8 cellular contexts compared by ENCODE assay signal in genomic region chr10:29409241-29410051, GRCh38.
A peak's percentile ranks its signal among the peaks of the same experiment; 100 is the strongest.
DNase-seq lines count a peak whose midpoint lies in the region; TF ChIP-seq lines count a peak whose summit lies in the region.

No MANE protein-coding gene starts in this region.

- peak overlapping the region; percentile 91 for H3K4me3 ChIP-seq in GM08714 (ENCODE audit: low read length)
- H3K4me3 ChIP-seq in H7 (ENCODE audit: insufficient read depth, low read depth, low read length), result no peak overlapping the region
- H3K4me3 ChIP-seq in Loucy (ENCODE audit: low read length, poor library complexity, severe bottlenecking), result peak overlapping the region; percentile 76
- peak overlapping the region; percentile 59 for H3K4me3 ChIP-seq in iPS-20b (ENCODE audit: low read length)

- H3K4me1 Mint-ChIP-seq in T-helper 1 cell treated with Interleukin-12 subunit alpha and Interleukin-12 subunit beta and Interleukin-4 antibody, amounts not matched to agents 30 μg/mL and 1 μg/mL, for 36 hours (ENCODE audit: low read depth), result peaks cover 22% of the 10 kb centered on the region
- peaks cover 8% of the 10 kb centered on the region for H3K4me1 Mint-ChIP-seq in brain

- peak overlapping the region; percentile 98 for H3K4me3 Mint-ChIP-seq in T-helper 1 cell treated with Interleukin-12 subunit alpha and Interleukin-12 subunit beta and Interleukin-4 antibody, amounts not matched to agents 30 μg/mL and 1 μg/mL, for 36 hours
- peak overlapping the region; percentile 84 to 88 (median 86) for H3K4me3 Mint-ChIP-seq in brain

- H4K20me1 ChIP-seq in Loucy (ENCODE audit: insufficient read depth, low read length, poor library complexity, severe bottlenecking), result peaks cover 19% of the 10 kb centered on the region

- peaks cover 7% of the 10 kb centered on the region for H3K36me3 Mint-ChIP-seq in T-helper 1 cell treated with Interleukin-12 subunit alpha and Interleukin-12 subunit beta and Interleukin-4 antibody, amounts not matched to agents 30 μg/mL and 1 μg/mL, for 36 hours (ENCODE audit: low read depth)
- no peaks in the 10 kb centered on the region for H3K36me3 Mint-ChIP-seq in brain

- peaks cover 47% of the 10 kb centered on the region for H3K79me2 ChIP-seq in Loucy (ENCODE audit: insufficient read depth, low read length)

- H3K36me3 ChIP-seq in H7 (replicated peaks; ENCODE audit: control insufficient read depth, insufficient read depth, low read length) (no peaks in the 10 kb centered on the region), Loucy (ENCODE audit: insufficient read depth, low read length) (no peaks in the 10 kb centered on the region), iPS-20b (ENCODE audit: insufficient read depth, low read depth, low read length) (no peaks in the 10 kb centered on the region)

- peak overlapping the region; percentile 94 for H2AFZ ChIP-seq in Loucy (ENCODE audit: low read length)

- H3K27ac ChIP-seq in iPS-20b (ENCODE audit: low read length), result no peak overlapping the region

- 0 out of 2 replicates have a peak, but pooled peaks cover 1% of the 10 kb centered on the region for H3K9me3 ChIP-seq in Loucy (ENCODE audit: insufficient read depth, low read depth, low read length)
- H3K9me3 ChIP-seq in iPS-20b (ENCODE audit: insufficient read depth, low read depth, low read length), result peaks cover 43% of the 10 kb centered on the region

- DNase-seq in H7, result peak; percentile 10
- peak; percentile 53 for DNase-seq in stimulated activated CD4-positive, alpha-beta T cell treated with anti-CD3 and anti-CD28 coated beads, Interleukin-12 subunit alpha, Interleukin-12 subunit beta, amount 100 ng/mL, for 4 hours
- no peak for DNase-seq in DMS153 (lab: John Stamatoyannopoulos, UW)

- peak overlapping the region; percentile 81 for H3K4me2 ChIP-seq in Loucy (ENCODE audit: low read depth, low read length, poor library complexity, severe bottlenecking)

- peak overlapping the region; percentile 84 for H3K9ac ChIP-seq in Loucy (ENCODE audit: low read depth, low read length, poor library complexity, severe bottlenecking)
- no peak overlapping the region for H3K9ac ChIP-seq in iPS-20b (ENCODE audit: low read depth, low read length)

- H3K27me3 ChIP-seq in H7 (ENCODE audit: control insufficient read depth, insufficient read depth, low read length) (no peaks in the 10 kb centered on the region), Loucy (ENCODE audit: insufficient read depth, low read length, poor library complexity, severe bottlenecking) (no peaks in the 10 kb centered on the region), iPS-20b (ENCODE audit: insufficient read depth, low read length) (no peaks in the 10 kb centered on the region)

- H3K27ac Mint-ChIP-seq in T-helper 1 cell treated with Interleukin-12 subunit alpha and Interleukin-12 subunit beta and Interleukin-4 antibody, amounts not matched to agents 30 μg/mL and 1 μg/mL, for 36 hours, result peak overlapping the region; percentile 91
- H3K27ac Mint-ChIP-seq in brain, result peak overlapping the region; percentile 45 to 88 (median 76)

- TF ChIP-seq CTCF in Loucy (conservative IDR thresholded peaks at IDR 0.05; ENCODE audit: low read length) (no peak), brain (conservative IDR thresholded peaks at IDR 0.05) (no peak)

- no peaks in the 10 kb centered on the region for H3K27me3 Mint-ChIP-seq in T-helper 1 cell treated with Interleukin-12 subunit alpha and Interleukin-12 subunit beta and Interleukin-4 antibody, amounts not matched to agents 30 μg/mL and 1 μg/mL, for 36 hours (ENCODE audit: low read depth)
- peaks cover 8% of the 10 kb centered on the region for H3K27me3 Mint-ChIP-seq in brain

- no peaks in the 10 kb centered on the region for H3K9me2 ChIP-seq in Loucy (replicated peaks; ENCODE audit: low read depth, low read length)

- H3K9me3 Mint-ChIP-seq in T-helper 1 cell treated with Interleukin-12 subunit alpha and Interleukin-12 subunit beta and Interleukin-4 antibody, amounts not matched to agents 30 μg/mL and 1 μg/mL, for 36 hours, result peaks cover 11% of the 10 kb centered on the region
- H3K9me3 Mint-ChIP-seq in brain, result peaks cover 13 to 33% (median 21%) of the 10 kb centered on the region in 5 experiments

- H3F3A ChIP-seq in Loucy (ENCODE audit: low read depth), result no peaks in the 10 kb centered on the region

- H3K4me1 ChIP-seq in Loucy (ENCODE audit: insufficient read depth, low read length, poor library complexity, severe bottlenecking) (peaks cover 34% of the 10 kb centered on the region), iPS-20b (ENCODE audit: insufficient read depth, low read length) (no peaks in the 10 kb centered on the region; the same call in 1 of the 2 replicates)
